8 cellular contexts compared by ENCODE assay signal in the genomic region with DNA sequence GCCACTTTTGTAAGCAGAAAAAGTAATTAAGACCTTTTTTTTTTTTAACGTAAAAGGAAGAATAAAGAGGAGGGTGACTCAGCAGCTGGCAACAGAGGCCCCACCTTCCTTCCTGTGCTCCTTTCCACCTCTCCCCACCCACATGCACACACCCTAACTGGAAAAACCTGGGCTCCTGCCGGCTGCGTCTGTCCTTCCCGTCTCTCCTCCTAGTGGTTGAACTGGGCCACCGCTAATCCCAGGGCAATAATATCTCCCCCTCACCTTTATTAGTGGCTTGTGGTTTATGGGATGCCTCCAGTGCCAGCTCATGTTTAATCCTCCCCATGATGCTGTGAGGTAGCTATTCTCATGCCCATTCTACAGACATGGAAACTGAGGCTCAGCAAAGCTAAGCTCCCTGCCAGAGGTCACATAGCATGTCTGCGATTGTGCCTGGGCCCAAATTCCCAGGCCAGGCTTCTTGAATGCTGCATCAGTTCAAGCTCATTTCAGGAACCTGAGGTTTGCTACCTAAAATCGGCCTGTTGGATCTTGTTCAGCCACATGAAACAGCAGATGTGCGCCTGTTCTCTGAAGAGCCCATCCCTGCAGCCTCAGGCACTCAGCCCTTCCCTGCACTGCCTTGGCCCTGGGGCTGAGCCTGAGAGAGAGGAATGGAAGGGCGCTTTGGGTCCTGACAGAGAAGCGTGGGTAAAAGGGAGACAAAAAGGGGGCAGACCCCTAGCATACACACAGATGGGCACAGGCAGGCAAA.
A peak's percentile ranks its signal among the peaks of the same experiment; 100 is the strongest.
DNase-seq lines count a peak whose midpoint lies in the region; ATAC-seq, FAIRE-seq and TF ChIP-seq lines count a peak whose summit lies in the region.

No MANE protein-coding gene starts in this region.

- H3K36me3 ChIP-seq in BLaER1 (no peaks in the 10 kb centered on the region), keratinocyte (ENCODE audit: control insufficient read depth in 2 of 2, extremely low read depth in 1 of 2, insufficient read depth in 2 of 2, low read length in 2 of 2) (no peaks in the 10 kb centered on the region), testis (ENCODE audit: low read depth, missing control alignments) (no peaks in the 10 kb centered on the region)

- H3K4me3 ChIP-seq in BLaER1: no peak overlapping the region
- H3K4me3 ChIP-seq in keratinocyte (ENCODE audit: control insufficient read depth in 2 of 3, extremely low read depth in 1 of 3, insufficient read depth in 2 of 3, low read depth in 1 of 3, low read length in 3 of 3): peak overlapping the region in 1 of 3 experiments; percentile 30
- H3K4me3 ChIP-seq in testis: no peak overlapping the region

- peaks cover 9% of the 10 kb centered on the region for H3K9me3 ChIP-seq in BLaER1
- no peaks in the 10 kb centered on the region for H3K9me3 ChIP-seq in keratinocyte (ENCODE audit: control insufficient read depth, low read depth, low read length)
- no peaks in the 10 kb centered on the region for H3K9me3 ChIP-seq in CD4-positive, alpha-beta T cell (ENCODE audit: control insufficient read depth, low read length)
- H3K9me3 ChIP-seq in testis: no peaks in the 10 kb centered on the region

- H3K27ac ChIP-seq in BLaER1: no peak overlapping the region
- peak overlapping the region; percentile 98 for H3K27ac ChIP-seq in keratinocyte (ENCODE audit: control insufficient read depth, insufficient read depth, low read length)
- no peak overlapping the region for H3K27ac ChIP-seq in CD4-positive, alpha-beta T cell (ENCODE audit: low read depth, low read length)
- H3K27ac ChIP-seq in testis: no peak overlapping the region

- dilution Hi-C loops in keratinocyte (cut with MboI; ENCODE audit: extremely low pct_ligation_motif_present, low sequenced_read_pairs): no loop called here

- H3K4me2 ChIP-seq in BLaER1 (peak overlapping the region; percentile 14; the same call in 1 of the 2 replicates), keratinocyte (ENCODE audit: control insufficient read depth, extremely low read depth, insufficient read depth, low read depth, low read length) (peak overlapping the region; percentile 73)

- H3K9ac ChIP-seq in BLaER1 (no peak overlapping the region), keratinocyte (ENCODE audit: control insufficient read depth, extremely low read depth, insufficient read depth, low read length) (peak overlapping the region; percentile 79)

- H4K20me1 ChIP-seq in BLaER1: no peaks in the 10 kb centered on the region
- no peaks in the 10 kb centered on the region for H4K20me1 ChIP-seq in keratinocyte (ENCODE audit: control insufficient read depth, extremely low read depth, insufficient read depth, low read length)

- 82 to 83% methylated on average over 10 of the region's 10 CpGs for WGBS in testis, 2 donors

- H3K27ac Mint-ChIP-seq in HFFc6: peak overlapping the region; percentile 51; the same call in 1 of the 2 replicates
- peak overlapping the region; percentile 76 for H3K27ac Mint-ChIP-seq in activated CD4-positive, alpha-beta T cell treated with anti-CD3 and anti-CD28 coated beads, Interleukin-2, amount 10 ng/mL, durations not matched to agents 7 days and 5 days
- H3K27ac Mint-ChIP-seq in CD4-positive, alpha-beta T cell: no peak overlapping the region

- H3K4me1 Mint-ChIP-seq in HFFc6 (ENCODE audit: low read depth): peaks cover 46% of the 10 kb centered on the region
- H3K4me1 Mint-ChIP-seq in activated CD4-positive, alpha-beta T cell treated with anti-CD3 and anti-CD28 coated beads, Interleukin-2, amount 10 ng/mL, durations not matched to agents 7 days and 5 days: peaks cover 17% of the 10 kb centered on the region
- H3K4me1 Mint-ChIP-seq in CD4-positive, alpha-beta T cell (ENCODE audit: low read depth): peaks cover 17% of the 10 kb centered on the region

- H3K4me1 ChIP-seq in BLaER1 (peaks cover 12% of the 10 kb centered on the region), keratinocyte (ENCODE audit: control insufficient read depth, extremely low read depth, insufficient read depth, low read length) (peaks cover 49% of the 10 kb centered on the region), testis (peaks cover 15% of the 10 kb centered on the region)

- CTCF ChIA-PET in activated CD4-positive, alpha-beta T cell treated with anti-CD3 and anti-CD28 coated beads, Interleukin-2, amount 10 ng/mL, durations not matched to agents 7 days and 5 days (lab: Charles Lee): interaction anchor here (1.1 to 5.7 kb wide), 6 partner anchors 9 to 179 kb away, joined by 3 to 21 read pairs (median 5); no protein-coding TSS in a partner anchor
- CTCF ChIA-PET in CD4-positive, alpha-beta T cell (lab: Charles Lee): interaction anchor here (1.5 kb wide), 1 partner anchor 125 kb away, joined by 5 read pairs; no protein-coding TSS in a partner anchor

- no peaks in the 10 kb centered on the region for H3K79me2 ChIP-seq in keratinocyte (ENCODE audit: control insufficient read depth, insufficient read depth, low read length)

- intact Hi-C loops in CD4-positive, alpha-beta T cell (cut with DNase I, micrococcal nuclease): loop anchor here in 1 of 2 experiments (10.0 kb wide), 1 partner anchor 385 kb away; no protein-coding TSS in a partner anchor
- intact Hi-C loops in testis (cut with DNase I; ENCODE audit: low total_unique reads): loop anchor here (5.0 kb wide), 1 partner anchor 112 kb away; the partner anchor contains the start of gene CSNK1A1

- no peaks in the 10 kb centered on the region for H3K36me3 Mint-ChIP-seq in HFFc6 (ENCODE audit: low read depth)
- no peaks in the 10 kb centered on the region for H3K36me3 Mint-ChIP-seq in activated CD4-positive, alpha-beta T cell treated with anti-CD3 and anti-CD28 coated beads, Interleukin-2, amount 10 ng/mL, durations not matched to agents 7 days and 5 days (ENCODE audit: low read depth)
- no peaks in the 10 kb centered on the region for H3K36me3 Mint-ChIP-seq in CD4-positive, alpha-beta T cell (ENCODE audit: low read depth)

- no peak overlapping the region for H3K4me3 Mint-ChIP-seq in HFFc6
- no peak overlapping the region for H3K4me3 Mint-ChIP-seq in activated CD4-positive, alpha-beta T cell treated with anti-CD3 and anti-CD28 coated beads, Interleukin-2, amount 10 ng/mL, durations not matched to agents 7 days and 5 days
- H3K4me3 Mint-ChIP-seq in CD4-positive, alpha-beta T cell: no peak overlapping the region

- peaks cover 3% of the 10 kb centered on the region for H3K27me3 Mint-ChIP-seq in HFFc6 (ENCODE audit: insufficient read depth)
- H3K27me3 Mint-ChIP-seq in activated CD4-positive, alpha-beta T cell treated with anti-CD3 and anti-CD28 coated beads, Interleukin-2, amount 10 ng/mL, durations not matched to agents 7 days and 5 days: no peaks in the 10 kb centered on the region
- no peaks in the 10 kb centered on the region for H3K27me3 Mint-ChIP-seq in CD4-positive, alpha-beta T cell

- TF ChIP-seq POLR2A in testis (IDR thresholded peaks at IDR 0.05): no peak

- no peaks in the 10 kb centered on the region for H3K9me1 ChIP-seq in keratinocyte (ENCODE audit: control insufficient read depth, extremely low read depth, insufficient read depth, low read length)

- POLR2A ChIA-PET in activated CD4-positive, alpha-beta T cell treated with anti-CD3 and anti-CD28 coated beads, Interleukin-2, amount 10 ng/mL, durations not matched to agents 7 days and 5 days (lab: Charles Lee): interaction anchor here (0.6 to 0.7 kb wide), 2 partner anchors 73 to 1728 kb away, joined by 3 to 7 read pairs; no protein-coding TSS in a partner anchor
- POLR2A ChIA-PET in CD4-positive, alpha-beta T cell (lab: Charles Lee): interaction anchor here (0.6 to 0.7 kb wide), 2 partner anchors 122 to 126 kb away, joined by 3 read pairs; no protein-coding TSS in a partner anchor

- TF ChIP-seq CTCF in HFFc6 (IDR thresholded peaks at IDR 0.05) (peak; percentile 71), keratinocyte (optimal IDR thresholded peaks at IDR 0.05 in 1 of 3, IDR thresholded peaks at IDR 0.05 in 1 of 3, conservative IDR thresholded peaks at IDR 0.05 in 1 of 3; ENCODE audit: extremely low read depth in 1 of 3, insufficient read depth in 2 of 3, low read length in 3 of 3) (peak in 2 of 3 experiments; percentile 81 to 91), testis (IDR thresholded peaks at IDR 0.05) (peak in 1 of 3 experiments; percentile 15)
- no peak for TF ChIP-seq CTCF in CD4-positive, alpha-beta T cell (IDR thresholded peaks at IDR 0.05)

- H3K9me3 Mint-ChIP-seq in HFFc6: no peaks in the 10 kb centered on the region
- peaks cover 2% of the 10 kb centered on the region for H3K9me3 Mint-ChIP-seq in activated CD4-positive, alpha-beta T cell treated with anti-CD3 and anti-CD28 coated beads, Interleukin-2, amount 10 ng/mL, durations not matched to agents 7 days and 5 days
- H3K9me3 Mint-ChIP-seq in CD4-positive, alpha-beta T cell: no peaks in the 10 kb centered on the region

- DNase-seq in HFFc6 (peak; percentile 75), keratinocyte (ENCODE audit: low read depth, low spot score) (peak; percentile 90), SKM-1 treated with dmso at 0.1 percent for 144 hours (lab: John Stamatoyannopoulos, UW; ENCODE audit: unreplicated experiment) (no peak), testis (no peak)
- DNase-seq in activated CD4-positive, alpha-beta T cell treated with anti-CD3 and anti-CD28 coated beads, Interleukin-2, amount 10 ng/mL, durations not matched to agents 7 days and 5 days: no peak
- no peak for DNase-seq in CD4-positive, alpha-beta T cell

- ATAC-seq in CD4-positive, alpha-beta T cell (ENCODE audit: poor library complexity): no peak
- no peak for ATAC-seq in HG03565 (IDR thresholded peaks at IDR 0.05; ENCODE audit: unreplicated experiment)

- H2AFZ ChIP-seq in keratinocyte (ENCODE audit: control insufficient read depth, low read length): peak overlapping the region; percentile 71

- H3K27me3 ChIP-seq in BLaER1 (no peaks in the 10 kb centered on the region), keratinocyte (ENCODE audit: control insufficient read depth, extremely low read depth, insufficient read depth, low read length) (no peaks in the 10 kb centered on the region), testis (no peaks in the 10 kb centered on the region)
- no peaks in the 10 kb centered on the region for H3K27me3 ChIP-seq in CD4-positive, alpha-beta T cell (ENCODE audit: control insufficient read depth, insufficient read depth, low read length)

- peak; percentile 95 for FAIRE-seq in keratinocyte (lab: Jason Lieb, UNC)

Comparison
In these comparisons a context has a peak if more than half of its experiments do, and no peak if none do; other contexts are left out.
1. DNase-seq: peak in HFFc6 (single experiment) and keratinocyte (single experiment); none in activated CD4-positive, alpha-beta T cell treated with anti-CD3 and anti-CD28 coated beads, Interleukin-2, amount 10 ng/mL, durations not matched to agents 7 days and 5 days (single experiment), SKM-1 treated with dmso at 0.1 percent for 144 hours (single experiment), CD4-positive, alpha-beta T cell (0 of 10) and testis (single experiment).